ENCODE assay signal across 7 cellular contexts in the genomic region with DNA sequence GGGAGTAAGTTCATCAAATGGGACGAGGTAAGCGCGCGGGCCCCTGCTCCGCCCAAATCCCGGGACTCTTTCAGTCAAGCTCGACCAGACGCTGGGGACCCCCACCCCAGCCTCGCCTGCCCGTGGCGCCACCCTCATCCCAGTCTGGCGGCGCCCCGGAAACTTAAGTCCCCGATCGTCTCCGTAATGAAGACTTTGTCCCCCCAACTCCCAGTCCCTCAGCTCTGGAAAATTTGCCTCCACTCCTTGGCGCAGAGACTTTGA. TPM values are rescaled to one million over a fixed set of nuclear protein-coding genes. Genes with fewer than 3 reads are reported as not detected.
DNase-seq lines count a peak whose midpoint lies in the region; ATAC-seq and TF ChIP-seq lines count a peak whose summit lies in the region.

No MANE protein-coding gene starts in this region.

- ATAC-seq in esophagus mucosa = no peak

- TF ChIP-seq CTCF in VCaP (conservative IDR thresholded peaks at IDR 0.05) = no peak
- TF ChIP-seq CTCF in spleen (IDR thresholded peaks at IDR 0.05 in 8 of 11, conservative IDR thresholded peaks at IDR 0.05 in 3 of 11) = no peak

- H3K4me1 ChIP-seq in HAP-1 (peaks cover 12% of the 10 kb centered on the region), iPS DF 6.9 (ENCODE audit: control insufficient read depth, insufficient read depth, low read length) (peaks cover 17% of the 10 kb centered on the region), spleen (peaks cover 9 to 75% (median 50%) of the 10 kb centered on the region in 6 donors)

- peak overlapping the region; percentile 89 for H3K27ac ChIP-seq in VCaP
- no peak overlapping the region for H3K27ac ChIP-seq in iPS DF 6.9 (ENCODE audit: low read length)
- peak overlapping the region in 6 of 8 donors; percentile 64 to 85 (median 78) for H3K27ac ChIP-seq in spleen

- peak overlapping the region; percentile 70 for H3K4me3 ChIP-seq in HAP-1
- peak overlapping the region; percentile 84; the same call in 1 of the 2 replicates for H3K4me3 ChIP-seq in iPS DF 6.9 (ENCODE audit: low read length)
- peak overlapping the region; percentile 62 to 96 (median 80) for H3K4me3 ChIP-seq in spleen

- H3K27me3 ChIP-seq in HAP-1 (ENCODE audit: low read depth) (no peaks in the 10 kb centered on the region), iPS DF 6.9 (ENCODE audit: control insufficient read depth, insufficient read depth, low read length) (no peaks in the 10 kb centered on the region), spleen (replicated peaks in 1 of 7) (no peaks in the 10 kb centered on the region)

- H3K36me3 ChIP-seq in HAP-1 (replicated peaks) = peaks cover 19% of the 10 kb centered on the region
- peaks cover 24% of the 10 kb centered on the region for H3K36me3 ChIP-seq in iPS DF 6.9 (ENCODE audit: control insufficient read depth, insufficient read depth, low read length)
- peaks cover 0 to 26% (median 16%) of the 10 kb centered on the region in 6 donors for H3K36me3 ChIP-seq in spleen

- no peak for TF ChIP-seq POLR2A in spleen (IDR thresholded peaks at IDR 0.05)

- intact Hi-C loops in spleen (cut with DNase I; ENCODE audit: low total_unique reads) = no loop called here

- no peaks in the 10 kb centered on the region for H3K9me3 ChIP-seq in HAP-1
- H3K9me3 ChIP-seq in iPS DF 6.9 (ENCODE audit: control insufficient read depth, insufficient read depth, low read length) = no peaks in the 10 kb centered on the region
- no peaks in the 10 kb centered on the region for H3K9me3 ChIP-seq in spleen

- in situ Hi-C loops in HAP-1 (cut with MboI; ENCODE audit: low sequenced_read_pairs) = loop anchor here (25.0 kb wide), 1 partner anchor 861 kb away; a partner anchor contains a TSS

- DNase-seq in HAP-1 (ENCODE audit: low spot score in 2 of 2) (no peak), iPS DF 6.9 (ENCODE audit: low read depth, low spot score) (no peak), spleen (no peak), NCI-H524 treated with DMSO at 0.1 percent for 48 hours (lab: John Stamatoyannopoulos, UW) (no peak), NCI-H524 (lab: John Stamatoyannopoulos, UW) (no peak)

- WGBS in iPS DF 6.9 (ENCODE audit: insufficient coverage, insufficient read length) = no CpG with 5 or more reads among the region's 18 CpGs
- 0 to 4% (median 1%) methylated on average over 12 to 18 of the region's 18 CpGs for WGBS in spleen, 5 donors

RNA-seq across cellular contexts. Expression of a gene that starts 0.3 kb away (rescaled TPM):
- total RNA-seq in spleen (10 to 100 TPM; 20.7 to 28.3 (median 22.3) TPM), esophagus mucosa (43.9 TPM)
- polyA plus RNA-seq in spleen = 10 to 100 TPM in 1 of 3 donors, 1 to 10 TPM in 2; 3.8 to 11.9 (median 4.4) TPM

RNA-seq across cellular contexts. Expression of a gene that starts 4.9 kb away (rescaled TPM):
- total RNA-seq in spleen (10 to 100 TPM; 47.6 to 93.9 (median 78.3) TPM), esophagus mucosa (265 TPM)
- 100 to 1,000 TPM; 139 to 190 (median 168) TPM for polyA plus RNA-seq in spleen

RNA-seq across cellular contexts. Expression of a gene that starts 10.8 kb away (rescaled TPM):
- total RNA-seq in spleen = 10 to 100 TPM; 26.9 to 98.3 (median 42.6) TPM
- polyA plus RNA-seq in spleen = 100 to 1,000 TPM in 1 of 3 donors, 10 to 100 TPM in 2; 90.8 to 104 (median 98.4) TPM
- total RNA-seq in esophagus mucosa = 40.7 TPM

RNA-seq across cellular contexts. Expression of a gene that starts 17.3 kb away (rescaled TPM):
- 100 to 1,000 TPM in 1 of 7 donors, 10 to 100 TPM in 6; 38.3 to 103 (median 63.5) TPM for total RNA-seq in spleen
- 10 to 100 TPM; 81.6 to 96.9 (median 87.1) TPM for polyA plus RNA-seq in spleen
- 45.2 TPM for total RNA-seq in esophagus mucosa

RNA-seq across cellular contexts. Expression of a gene that starts 21.3 kb away (rescaled TPM):
- total RNA-seq in spleen (10 to 100 TPM; 28.0 to 59.9 (median 49.0) TPM), esophagus mucosa (16.7 TPM)
- 100 to 1,000 TPM in 1 of 3 donors, 10 to 100 TPM in 2; 83.7 to 113 (median 85.8) TPM for polyA plus RNA-seq in spleen
